Comparison of ENCODE assay signal across 25 cellular contexts in the genomic region with DNA sequence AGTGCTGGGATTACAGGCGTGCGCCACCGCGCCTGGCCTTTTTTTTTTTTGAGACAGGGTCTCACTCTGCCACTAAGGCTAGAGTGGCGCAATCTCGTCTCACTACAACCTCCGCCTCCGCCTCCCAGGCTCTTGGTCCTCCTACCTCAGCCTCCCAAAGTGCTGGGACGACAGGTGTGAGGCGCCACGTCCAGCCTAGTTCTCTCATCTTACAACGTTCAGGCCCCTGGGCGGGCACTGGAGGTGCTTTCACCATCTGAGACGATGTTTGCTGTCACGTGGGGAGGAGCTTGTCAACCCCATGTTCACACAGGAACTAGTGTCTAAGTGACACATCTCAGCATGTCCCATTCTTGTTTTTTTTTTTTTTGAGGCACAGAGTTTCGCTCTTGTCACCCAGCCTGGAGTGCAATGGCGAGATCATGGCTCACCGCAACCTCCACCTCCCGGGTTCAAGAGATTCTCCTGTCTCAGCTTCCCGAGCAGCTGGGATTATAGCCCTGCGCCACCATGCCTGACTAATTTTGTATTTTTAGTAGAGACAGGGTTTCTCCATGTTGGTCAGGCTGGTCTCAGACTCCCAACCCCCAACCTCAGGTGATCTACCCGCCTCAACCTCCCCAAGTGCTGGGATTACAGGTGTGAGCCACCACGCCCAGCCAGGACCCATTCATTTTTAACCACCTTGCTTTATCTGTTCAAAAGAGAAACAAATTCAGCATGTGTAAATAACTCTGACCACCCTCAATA. TPM values are rescaled to one million over a fixed set of nuclear protein-coding genes. Genes with fewer than 3 reads are reported as not detected.
DNase-seq lines count a peak whose midpoint lies in the region; ATAC-seq, FAIRE-seq and TF ChIP-seq lines count a peak whose summit lies in the region.
"Had no signal": no experiment of that assay in that cellular context is flagged by ENCODE, and none has a peak within 500 bp of the region (broad histone marks: within the 10 kb centered on the region; RNA-seq: fewer than 3 reads in every experiment).

No MANE protein-coding gene starts in this region.

- WGBS in HepG2 (ENCODE audit: low lambda C conversion rate): 52% methylated on average over 23 of the region's 23 CpGs
- WGBS in right lobe of liver (ENCODE audit: insufficient coverage, low coverage, low lambda C conversion rate, missing lambda C conversion rate): 80% methylated on average over 18 of the region's 23 CpGs

- H3K4me2 ChIP-seq in HepG2 (ENCODE audit: low read depth, low read length): peak overlapping the region; percentile 98
- H3K4me2 ChIP-seq: SK-N-SH had no signal

- H3K4me1 ChIP-seq in HepG2 (ENCODE audit: insufficient read depth, low read length): peaks cover 87% of the 10 kb centered on the region
- H3K4me1 ChIP-seq in right lobe of liver: peaks cover 0 to 16% (median 2%) of the 10 kb centered on the region in 4 donors

- FAIRE-seq in HepG2 (lab: Jason Lieb, UNC): peak; percentile 47
- FAIRE-seq: endometrium had no signal

- no TSS peak for BruUV-seq in HepG2 (replicated peaks; lab: Mats Ljungman, UMichigan)

- TF ChIP-seq POLR2A in HepG2 (IDR thresholded peaks at IDR 0.05; ENCODE audit: insufficient read depth in 1 of 2, low read depth in 2 of 2, low read length in 2 of 2) (no peak), right lobe of liver (IDR thresholded peaks at IDR 0.05) (no peak)

- DNase-seq in HepG2 (ENCODE audit: low spot score) (peak; percentile 81), right lobe of liver (no peak), T-cell (peak in 25 of 34 experiments; percentile 9 to 70 (median 42)), natural killer cell (peak; percentile 69), DMS 273 (lab: John Stamatoyannopoulos, UW; ENCODE audit: unreplicated experiment) (no peak), NCI-H226 (no peak), middle frontal gyrus (ENCODE audit: extremely low spot score, low spot score) (no peak)
- DNase-seq: activated CD4-positive, alpha-beta T cell treated with anti-CD3 and anti-CD28 coated beads for 48 hours; aorta; Calu3; cortex of kidney; gastrocnemius medialis; HCEC 1CT; hippocampal formation; KG1; left colon; MM.1S; NCI-H2029 treated with DMSO at 0.1 percent for 48 hours; SK-N-SH; stimulated activated CD4-positive, alpha-beta T cell treated with anti-CD3 and anti-CD28 coated beads, Interleukin-2, amount 100 ng/mL, for 24 hours; upper lobe of left lung had no signal

- H3K9me3 ChIP-seq in HepG2 (ENCODE audit: low read length) (no peaks in the 10 kb centered on the region), right lobe of liver (no peaks in the 10 kb centered on the region)
- H3K9me3 ChIP-seq: gastrocnemius medialis, SK-N-SH, upper lobe of left lung had no signal

- intact Hi-C loops in HepG2 (cut with micrococcal nuclease; ENCODE audit: unreplicated experiment) (loop anchor here (2.0 to 10.0 kb wide), 2 partner anchors 15 to 117 kb away; partner anchors contain the start of gene SPATA2L), right lobe of liver (cut with DNase I) (no loop called here), natural killer cell (cut with micrococcal nuclease) (loop anchor here (2.0 kb wide), 1 partner anchor 19 kb away; no protein-coding TSS in a partner anchor)

- H3K27me3 ChIP-seq in HepG2 (ENCODE audit: control insufficient read depth in 1 of 2, insufficient read depth in 2 of 2, low read length in 2 of 2): no peaks in the 10 kb centered on the region
- H3K27me3 ChIP-seq in right lobe of liver: no peaks in the 10 kb centered on the region
- H3K27me3 ChIP-seq: gastrocnemius medialis, upper lobe of left lung had no signal

- no peak for TF ChIP-seq EP300 in HepG2 (IDR thresholded peaks at IDR 0.05; ENCODE audit: low read depth in 2 of 2, low read length in 2 of 2)
- 0 out of 2 replicates have a peak, but pooled peaks have one; percentile 40 for TF ChIP-seq EP300 in HepG2 (CRISPR knock-in tag; IDR thresholded peaks at IDR 0.05; ENCODE audit: borderline replicate concordance)

- TF ChIP-seq RAD21 in HepG2 (CRISPR knock-in tag; IDR thresholded peaks at IDR 0.05): no peak; the same call in 1 of the 2 replicates

- H3K4me1 Mint-ChIP-seq in T-cell: peaks cover 12 to 26% (median 23%) of the 10 kb centered on the region in 3 donors
- H3K4me1 Mint-ChIP-seq in natural killer cell: peaks cover 26 to 36% of the 10 kb centered on the region in 2 donors

- no peaks in the 10 kb centered on the region for H4K20me1 ChIP-seq in HepG2 (ENCODE audit: insufficient read depth, low read length)

- H3K4me3 ChIP-seq in HepG2 (replicated peaks in 1 of 3; ENCODE audit: insufficient read depth in 1 of 3, low read depth in 2 of 3, low read length in 3 of 3): peak overlapping the region; percentile 43 to 73 (median 67); a peak in 5 of 6 replicates
- H3K4me3 ChIP-seq in right lobe of liver: no peak overlapping the region
- H3K4me3 ChIP-seq: gastrocnemius medialis, upper lobe of left lung had no signal

- POLR2A ChIA-PET in HepG2 (lab: Yijun Ruan, JAX): interaction anchor here (0.7 to 4.4 kb wide), 14 partner anchors 9 to 199 kb away, joined by 3 to 111 read pairs (median 4); partner anchors contain the start of genes MC1R, TCF25 and TUBB3
- POLR2A ChIA-PET in T-cell (lab: Charles Lee): interaction anchor here (0.6 to 0.7 kb wide), 2 partner anchors 39 to 55 kb away, joined by 3 to 11 read pairs; no protein-coding TSS in a partner anchor

- CTCF ChIA-PET in HepG2 (lab: Yijun Ruan, JAX; ENCODE audit: low intra/inter-chr PET ratio, low total read pairs): no interaction called here
- CTCF ChIA-PET in T-cell (lab: Charles Lee): interaction anchor here in 1 of 2 donors (0.6 kb wide), 1 partner anchor 42 kb away, joined by 3 read pairs; no protein-coding TSS in a partner anchor

- H3K4me3 Mint-ChIP-seq in T-cell: no peak overlapping the region
- H3K4me3 Mint-ChIP-seq in natural killer cell: peak overlapping the region; percentile 76
- H3K4me3 Mint-ChIP-seq: activated naive CD8-positive, alpha-beta T cell; activated T-helper 1 cell treated with anti-CD3 and anti-CD28 coated beads, Interleukin-12 subunit alpha, Interleukin-12 subunit beta, Interleukin-2, Interleukin-4 antibody, amounts not matched to agents 30 ng/mL and 10 ng/mL and 1 ng/mL, durations not matched to agents 14 hours and 24 hours and 36 hours; memory B cell had no signal

- TF ChIP-seq CTCF in HepG2 (CRISPR knock-in tag; IDR thresholded peaks at IDR 0.05) (0 out of 2 replicates have a peak, but pooled peaks have one; percentile 2), right lobe of liver (IDR thresholded peaks at IDR 0.05) (no peak), natural killer cell (IDR thresholded peaks at IDR 0.05) (no peak)

- ATAC-seq in HepG2 (peak; percentile 1; the same call in 1 of the 3 replicates), right lobe of liver (no peak), T-cell (replicated peaks in 1 of 4) (no peak), natural killer cell (peak; percentile 85 to 93 (median 86))
- ATAC-seq: gastrocnemius medialis had no signal

- H3K27ac ChIP-seq in HepG2 (ENCODE audit: extremely low read length, insufficient read depth, low read length): peak overlapping the region; percentile 98
- no peak overlapping the region for H3K27ac ChIP-seq in right lobe of liver
- H3K27ac ChIP-seq: gastrocnemius medialis had no signal

- H2AFZ ChIP-seq in HepG2 (ENCODE audit: low read length): no peak overlapping the region

- H3K27ac Mint-ChIP-seq in T-cell (no peak overlapping the region), natural killer cell (peak overlapping the region; percentile 90)
- H3K27ac Mint-ChIP-seq: activated naive CD8-positive, alpha-beta T cell; activated T-helper 1 cell treated with anti-CD3 and anti-CD28 coated beads, Interleukin-12 subunit alpha, Interleukin-12 subunit beta, Interleukin-2, Interleukin-4 antibody, amounts not matched to agents 30 ng/mL and 10 ng/mL and 1 ng/mL, durations not matched to agents 14 hours and 24 hours and 36 hours; memory B cell had no signal

- in situ Hi-C loops in HepG2 (cut with HindIII; ENCODE audit: extremely low pct_ligation_motif_present, low pct_unique_long_range_greater_than_20kb): no loop called here

- H3K36me3 ChIP-seq in HepG2 (replicated peaks in 1 of 2; ENCODE audit: control insufficient read depth in 1 of 2, insufficient read depth in 2 of 2, low read length in 2 of 2) (no peaks in the 10 kb centered on the region), right lobe of liver (no peaks in the 10 kb centered on the region)
- H3K36me3 ChIP-seq: gastrocnemius medialis, upper lobe of left lung had no signal

- no peaks in the 10 kb centered on the region for H3K36me3 Mint-ChIP-seq in T-cell
- H3K36me3 Mint-ChIP-seq in natural killer cell: no peaks in the 10 kb centered on the region
- H3K36me3 Mint-ChIP-seq: activated naive CD8-positive, alpha-beta T cell; memory B cell had no signal

- no peaks in the 10 kb centered on the region for H3K27me3 Mint-ChIP-seq in T-cell
- no peaks in the 10 kb centered on the region for H3K27me3 Mint-ChIP-seq in natural killer cell (ENCODE audit: low read depth in 2 of 2)
- H3K27me3 Mint-ChIP-seq: activated naive CD8-positive, alpha-beta T cell; memory B cell had no signal

- peak overlapping the region; percentile 91 for H3K9ac ChIP-seq in HepG2 (ENCODE audit: insufficient read depth, low read depth, low read length)
- H3K9ac ChIP-seq: SK-N-SH had no signal

- no peaks in the 10 kb centered on the region for H3K9me3 Mint-ChIP-seq in T-cell
- no peaks in the 10 kb centered on the region for H3K9me3 Mint-ChIP-seq in natural killer cell
- H3K9me3 Mint-ChIP-seq: activated T-helper 1 cell treated with anti-CD3 and anti-CD28 coated beads, Interleukin-12 subunit alpha, Interleukin-12 subunit beta, Interleukin-2, Interleukin-4 antibody, amounts not matched to agents 30 ng/mL and 10 ng/mL and 1 ng/mL, durations not matched to agents 14 hours and 24 hours and 36 hours; memory B cell had no signal

- H3K79me2 ChIP-seq in HepG2 (ENCODE audit: insufficient read depth, low read length): peaks cover 40% of the 10 kb centered on the region

RNA-seq across cellular contexts. Expression of gene FANCA, which starts 5.2 kb away (rescaled TPM):
- total RNA-seq in HepG2 (2016; rRNA removed; fragmentation: Illumina TruSeq; extraction: Trizol) (45.7 and 106 TPM in 2 replicates), right lobe of liver (10 to 100 TPM in 1 of 6 experiments, 1 to 10 TPM in 5; 4.5 to 12.7 (median 8.3) TPM), T-cell (1 to 10 TPM; 7.1 to 8.3 (median 7.8) TPM), natural killer cell (10 to 100 TPM; 43.3 to 45.4 (median 45.1) TPM)
- total RNA-seq in HepG2 (2016; cell fraction: cytosol; rRNA removed; fragmentation: Illumina TruSeq; extraction: Trizol; ENCODE audit: low read depth): 46.6 and 48.3 TPM in 2 replicates
- 43.7 and 101 TPM in 2 replicates for total RNA-seq in HepG2 (2016; cell fraction: insoluble cytoplasmic fraction; rRNA removed; fragmentation: Illumina TruSeq; extraction: Trizol)
- 27.1 and 30.3 TPM in 2 replicates for total RNA-seq in HepG2 (2016; cell fraction: membrane; rRNA removed; fragmentation: Illumina TruSeq; extraction: Trizol)
- 179 and 193 TPM in 2 replicates for total RNA-seq in HepG2 (2016; cell fraction: nucleus; rRNA removed; fragmentation: Illumina TruSeq; extraction: Trizol)
- polyA plus RNA-seq in HepG2 (2011; rRNA removed): 77.9 and 88.0 TPM in 2 replicates
- 20.9 and 33.5 TPM in 2 replicates for polyA plus RNA-seq in HepG2 (2011; cell fraction: cytosol; rRNA removed)
- polyA plus RNA-seq in HepG2 (2011; cell fraction: nucleus; rRNA removed): 552 and 945 TPM in 2 replicates
- 51.2 and 57.6 TPM in 2 replicates for polyA plus RNA-seq in HepG2 (2012)
- polyA plus RNA-seq in HepG2 (2016; cell fraction: cytosol; fragmentation: Illumina TruSeq; extraction: Trizol; ENCODE audit: low read depth): 6.7 and 7.8 TPM in 2 replicates
- 40.2 and 46.3 TPM in 2 replicates for polyA plus RNA-seq in HepG2 (2016; cell fraction: insoluble cytoplasmic fraction; fragmentation: Illumina TruSeq; extraction: Trizol; ENCODE audit: low read depth)
- 13.5 and 16.8 TPM in 2 replicates for polyA plus RNA-seq in HepG2 (2016; cell fraction: membrane; fragmentation: Illumina TruSeq; extraction: Trizol; ENCODE audit: low read depth)
- polyA plus RNA-seq in HepG2 (2016; cell fraction: nucleus; fragmentation: Illumina TruSeq; extraction: Trizol; ENCODE audit: insufficient read depth, low read depth): 471 and 532 TPM in 2 replicates
- 118 and 216 TPM in 2 replicates for polyA minus RNA-seq in HepG2 (2011; rRNA and poly(A)+ RNA removed; ENCODE audit: low replicate concordance)
- 14.8 and 19.6 TPM in 2 replicates for polyA minus RNA-seq in HepG2 (2011; cell fraction: cytosol; rRNA and poly(A)+ RNA removed)
- 151 and 196 TPM in 2 replicates for polyA minus RNA-seq in HepG2 (2011; cell fraction: nucleus; rRNA and poly(A)+ RNA removed)

RNA-seq across cellular contexts. Expression of gene SPIRE2, which starts 6.7 kb away (rescaled TPM):
- total RNA-seq in HepG2 (2016; rRNA removed; fragmentation: Illumina TruSeq; extraction: Trizol) (7.6 and 13.3 TPM in 2 replicates), right lobe of liver (1 to 10 TPM; 4.8 to 7.8 (median 6.1) TPM), T-cell (1 to 10 TPM in 1 of 5 donors, under 1 TPM in 3, not detected in 1; 0.23 to 1.1 (median 0.56) TPM), natural killer cell (1 to 10 TPM; 4.5 to 8.7 (median 6.5) TPM)
- total RNA-seq in HepG2 (2016; cell fraction: cytosol; rRNA removed; fragmentation: Illumina TruSeq; extraction: Trizol; ENCODE audit: low read depth): 7.4 and 7.6 TPM in 2 replicates
- total RNA-seq in HepG2 (2016; cell fraction: insoluble cytoplasmic fraction; rRNA removed; fragmentation: Illumina TruSeq; extraction: Trizol): 6.9 and 15.0 TPM in 2 replicates
- total RNA-seq in HepG2 (2016; cell fraction: membrane; rRNA removed; fragmentation: Illumina TruSeq; extraction: Trizol): 13.7 and 13.8 TPM in 2 replicates
- total RNA-seq in HepG2 (2016; cell fraction: nucleus; rRNA removed; fragmentation: Illumina TruSeq; extraction: Trizol): 16.9 and 26.9 TPM in 2 replicates
- 37.5 and 55.7 TPM in 2 replicates for polyA plus RNA-seq in HepG2 (2011; rRNA removed)
- polyA plus RNA-seq in HepG2 (2011; cell fraction: cytosol; rRNA removed): 29.8 and 35.9 TPM in 2 replicates
- polyA plus RNA-seq in HepG2 (2011; cell fraction: nucleus; rRNA removed): 186 and 193 TPM in 2 replicates
- 30.1 and 41.7 TPM in 2 replicates for polyA plus RNA-seq in HepG2 (2012)
- polyA plus RNA-seq in HepG2 (2016; cell fraction: cytosol; fragmentation: Illumina TruSeq; extraction: Trizol; ENCODE audit: low read depth): 5.5 and 5.7 TPM in 2 replicates
- polyA plus RNA-seq in HepG2 (2016; cell fraction: insoluble cytoplasmic fraction; fragmentation: Illumina TruSeq; extraction: Trizol; ENCODE audit: low read depth): 9.8 and 12.7 TPM in 2 replicates
- polyA plus RNA-seq in HepG2 (2016; cell fraction: membrane; fragmentation: Illumina TruSeq; extraction: Trizol; ENCODE audit: low read depth): 11.2 and 11.5 TPM in 2 replicates
- polyA plus RNA-seq in HepG2 (2016; cell fraction: nucleus; fragmentation: Illumina TruSeq; extraction: Trizol; ENCODE audit: insufficient read depth, low read depth): 72.0 and 77.2 TPM in 2 replicates
- polyA minus RNA-seq in HepG2 (2011; rRNA and poly(A)+ RNA removed; ENCODE audit: low replicate concordance): 39.8 and 51.7 TPM in 2 replicates
- polyA minus RNA-seq in HepG2 (2011; cell fraction: cytosol; rRNA and poly(A)+ RNA removed): 21.2 and 22.1 TPM in 2 replicates
- polyA minus RNA-seq in HepG2 (2011; cell fraction: nucleus; rRNA and poly(A)+ RNA removed): 47.1 and 54.0 TPM in 2 replicates

RNA-seq across cellular contexts. Expression of gene TCF25, which starts 51.8 kb away (rescaled TPM):
- total RNA-seq in HepG2 (2016; rRNA removed; fragmentation: Illumina TruSeq; extraction: Trizol) (98.4 and 138 TPM in 2 replicates), right lobe of liver (10 to 100 TPM; 66.6 to 91.6 (median 77.9) TPM), T-cell (100 to 1,000 TPM; 289 to 400 (median 322) TPM), natural killer cell (100 to 1,000 TPM; 509 to 682 (median 567) TPM)
- total RNA-seq in HepG2 (2016; cell fraction: cytosol; rRNA removed; fragmentation: Illumina TruSeq; extraction: Trizol; ENCODE audit: low read depth): 70.6 and 87.2 TPM in 2 replicates
- 75.7 and 144 TPM in 2 replicates for total RNA-seq in HepG2 (2016; cell fraction: insoluble cytoplasmic fraction; rRNA removed; fragmentation: Illumina TruSeq; extraction: Trizol)
- total RNA-seq in HepG2 (2016; cell fraction: membrane; rRNA removed; fragmentation: Illumina TruSeq; extraction: Trizol): 50.6 and 58.6 TPM in 2 replicates
- total RNA-seq in HepG2 (2016; cell fraction: nucleus; rRNA removed; fragmentation: Illumina TruSeq; extraction: Trizol): 110 and 124 TPM in 2 replicates
- polyA plus RNA-seq in HepG2 (2011; rRNA removed): 206 and 274 TPM in 2 replicates
- 65.2 and 80.6 TPM in 2 replicates for polyA plus RNA-seq in HepG2 (2011; cell fraction: cytosol; rRNA removed)
- 1,625 and 1,754 TPM in 2 replicates for polyA plus RNA-seq in HepG2 (2011; cell fraction: nucleus; rRNA removed)
- polyA plus RNA-seq in HepG2 (2012): 188 and 209 TPM in 2 replicates
- 17.8 and 22.1 TPM in 2 replicates for polyA plus RNA-seq in HepG2 (2016; cell fraction: cytosol; fragmentation: Illumina TruSeq; extraction: Trizol; ENCODE audit: low read depth)
- polyA plus RNA-seq in HepG2 (2016; cell fraction: insoluble cytoplasmic fraction; fragmentation: Illumina TruSeq; extraction: Trizol; ENCODE audit: low read depth): 69.5 and 77.6 TPM in 2 replicates
- polyA plus RNA-seq in HepG2 (2016; cell fraction: membrane; fragmentation: Illumina TruSeq; extraction: Trizol; ENCODE audit: low read depth): 24.7 and 32.6 TPM in 2 replicates
- polyA plus RNA-seq in HepG2 (2016; cell fraction: nucleus; fragmentation: Illumina TruSeq; extraction: Trizol; ENCODE audit: insufficient read depth, low read depth): 312 and 330 TPM in 2 replicates
- 107 and 121 TPM in 2 replicates for polyA minus RNA-seq in HepG2 (2011; rRNA and poly(A)+ RNA removed; ENCODE audit: low replicate concordance)
- 35.2 and 43.3 TPM in 2 replicates for polyA minus RNA-seq in HepG2 (2011; cell fraction: cytosol; rRNA and poly(A)+ RNA removed)
- polyA minus RNA-seq in HepG2 (2011; cell fraction: nucleus; rRNA and poly(A)+ RNA removed): 166 and 179 TPM in 2 replicates

Comparison
In these comparisons a context has a peak if more than half of its experiments do, and no peak if none do; other contexts are left out.
1. ATAC-seq: peak in HepG2 (single experiment) and natural killer cell (3 of 3); none in right lobe of liver (0 of 4) and T-cell (0 of 4).
2. DNase-seq: peak in HepG2 (single experiment), T-cell (25 of 34) and natural killer cell (single experiment); none in right lobe of liver (0 of 3), DMS 273 (single experiment), NCI-H226 (single experiment) and middle frontal gyrus (single experiment).
3. H3K4me3 ChIP-seq: peak in HepG2 (3 of 3); none in right lobe of liver (0 of 3).
4. intact Hi-C loops: an anchor here in HepG2 (2.0 to 10.0 kb wide) and natural killer cell (2.0 kb wide); none called in right lobe of liver.
5. H3K27ac Mint-ChIP-seq: peak in natural killer cell (2 of 2); none in T-cell (0 of 2).